In genomic region chr17:71959129-71959528, GRCh38 we compare ENCODE assay signal across 1 cellular context.
TF ChIP-seq lines count a peak whose summit lies in the region.

No MANE protein-coding gene starts in this region.

TF ChIP-seq in H1, 55 proteins besides CTCF, POLR2A, EP300 and RAD21 (continued from another document):
- TF ChIP-seq E2F6 (IDR thresholded peaks at IDR 0.05) (no peak), CBX5 (IDR thresholded peaks at IDR 0.05; ENCODE audit: low read depth, low read length) (no peak), EGR1 (IDR thresholded peaks at IDR 0.05; ENCODE audit: borderline replicate concordance, low read depth, low read length) (no peak), NRF1 (IDR thresholded peaks at IDR 0.05; ENCODE audit: low read depth, low read length) (no peak), KDM4A (IDR thresholded peaks at IDR 0.05; ENCODE audit: low read depth, low read length, severe bottlenecking) (no peak), ASH2L (IDR thresholded peaks at IDR 0.05; ENCODE audit: low read length) (no peak), TCF12 (IDR thresholded peaks at IDR 0.05; ENCODE audit: low read depth, low read length) (no peak), USF2 (IDR thresholded peaks at IDR 0.05; ENCODE audit: low read length) (no peak)
